Comparison of ENCODE assay signal across 1 cellular context in genomic region chr6:139374357-139375238, GRCh38.
TF ChIP-seq lines count a peak whose summit lies in the region.

A gene with protein sequence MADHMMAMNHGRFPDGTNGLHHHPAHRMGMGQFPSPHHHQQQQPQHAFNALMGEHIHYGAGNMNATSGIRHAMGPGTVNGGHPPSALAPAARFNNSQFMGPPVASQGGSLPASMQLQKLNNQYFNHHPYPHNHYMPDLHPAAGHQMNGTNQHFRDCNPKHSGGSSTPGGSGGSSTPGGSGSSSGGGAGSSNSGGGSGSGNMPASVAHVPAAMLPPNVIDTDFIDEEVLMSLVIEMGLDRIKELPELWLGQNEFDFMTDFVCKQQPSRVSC (minus strand): TSS chr6:139374648. CDS start chr6:139373944, 704 bp downstream.

TF ChIP-seq in K562, 482 proteins besides CTCF, POLR2A, EP300 and RAD21 (continued from another document):
- TF ChIP-seq, protein P1, sequence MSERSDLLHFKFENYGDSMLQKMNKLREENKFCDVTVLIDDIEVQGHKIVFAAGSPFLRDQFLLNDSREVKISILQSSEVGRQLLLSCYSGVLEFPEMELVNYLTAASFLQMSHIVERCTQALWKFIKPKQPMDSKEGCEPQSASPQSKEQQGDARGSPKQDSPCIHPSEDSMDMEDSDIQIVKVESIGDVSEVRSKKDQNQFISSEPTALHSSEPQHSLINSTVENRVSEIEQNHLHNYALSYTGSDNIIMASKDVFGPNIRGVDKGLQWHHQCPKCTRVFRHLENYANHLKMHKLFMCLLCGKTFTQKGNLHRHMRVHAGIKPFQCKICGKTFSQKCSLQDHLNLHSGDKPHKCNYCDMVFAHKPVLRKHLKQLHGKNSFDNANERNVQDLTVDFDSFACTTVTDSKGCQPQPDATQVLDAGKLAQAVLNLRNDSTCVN (CRISPR knock-in tag; IDR thresholded peaks at IDR 0.05) = no peak
- TF ChIP-seq SRSF3 (IDR thresholded peaks at IDR 0.05; ENCODE audit: insufficient read depth, low read length) = no peak
- TF ChIP-seq MECOM (CRISPR knock-in tag; IDR thresholded peaks at IDR 0.05) = no peak
- TF ChIP-seq ZBTB7A (IDR thresholded peaks at IDR 0.05; ENCODE audit: borderline replicate concordance, control insufficient read depth, low read depth, low read length) = peak; percentile 83; the same call in 1 of the 2 replicates
- TF ChIP-seq CSDE1 (IDR thresholded peaks at IDR 0.05) = peak in 1 of 2 experiments; percentile 69; a peak in 1 of 4 replicates
- TF ChIP-seq TSC22D4 (tag; IDR thresholded peaks at IDR 0.05) = no peak
- peak; percentile 44; the same call in 1 of the 2 replicates for TF ChIP-seq SMARCA5 (IDR thresholded peaks at IDR 0.05)
- TF ChIP-seq ZKSCAN1 (IDR thresholded peaks at IDR 0.05; ENCODE audit: low read depth, low read length) = no peak
- no peak for TF ChIP-seq ZNF23 (CRISPR knock-in tag; IDR thresholded peaks at IDR 0.05)
